ENCODE assay signal across 8 cellular contexts in the genomic region with DNA sequence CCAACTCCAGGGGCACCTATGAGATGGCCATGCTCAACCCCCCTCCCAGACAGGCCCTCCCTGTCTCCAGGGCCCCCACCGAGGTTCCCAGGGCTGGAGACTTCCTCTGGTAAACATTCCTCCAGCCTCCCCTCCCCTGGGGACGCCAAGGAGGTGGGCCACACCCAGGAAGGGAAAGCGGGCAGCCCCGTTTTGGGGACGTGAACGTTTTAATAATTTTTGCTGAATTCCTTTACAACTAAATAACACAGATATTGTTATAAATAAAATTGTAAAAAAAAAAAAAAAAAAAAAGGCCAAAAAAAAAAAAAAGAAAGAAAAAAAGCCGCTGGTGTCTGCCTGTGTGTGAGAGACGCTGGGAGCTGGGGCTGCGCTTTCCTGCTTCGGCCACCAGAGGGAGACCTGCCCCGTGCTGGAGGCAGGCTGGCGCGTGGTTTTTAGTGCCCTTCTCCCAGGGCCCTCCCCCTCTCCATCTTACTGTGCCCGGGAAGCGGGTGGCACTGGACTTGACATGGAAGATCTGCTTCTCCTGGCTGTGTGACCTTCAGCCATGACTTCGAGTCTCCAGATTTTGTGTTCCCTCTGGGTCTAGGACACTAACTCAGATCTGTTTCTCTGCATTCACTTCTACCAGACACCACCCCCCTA. TPM values are rescaled to one million over a fixed set of nuclear protein-coding genes. Genes with fewer than 3 reads are reported as not detected.
DNase-seq lines count a peak whose midpoint lies in the region; ATAC-seq, FAIRE-seq and TF ChIP-seq lines count a peak whose summit lies in the region.

No MANE protein-coding gene starts in this region.

- CTCF ChIA-PET in activated CD8-positive, alpha-beta T cell treated with anti-CD3 and anti-CD28 coated beads, Interleukin-2, amount 10 ng/mL, durations not matched to agents 7 days and 5 days (lab: Charles Lee): interaction anchor here (0.6 to 4.3 kb wide), 26 partner anchors 11 to 334 kb away, joined by 3 to 246 read pairs (median 5); a partner anchor contains a TSS

- peaks cover 35% of the 10 kb centered on the region for H3K4me1 Mint-ChIP-seq in activated CD8-positive, alpha-beta T cell treated with anti-CD3 and anti-CD28 coated beads, Interleukin-2, amount 10 ng/mL, durations not matched to agents 7 days and 5 days (ENCODE audit: low read depth)

- H3K27ac ChIP-seq in dorsolateral prefrontal cortex: peak overlapping the region in 44 of 59 donors; percentile 6 to 78 (median 50)

- H3K27ac Mint-ChIP-seq in activated CD8-positive, alpha-beta T cell treated with anti-CD3 and anti-CD28 coated beads, Interleukin-2, amount 10 ng/mL, durations not matched to agents 7 days and 5 days: peak overlapping the region; percentile 66

- ATAC-seq in activated CD8-positive, alpha-beta T cell treated with anti-CD3 and anti-CD28 coated beads, Interleukin-2, amount 10 ng/mL, durations not matched to agents 7 days and 5 days: peak; percentile 61

- H3K9me3 Mint-ChIP-seq in activated CD8-positive, alpha-beta T cell treated with anti-CD3 and anti-CD28 coated beads, Interleukin-2, amount 10 ng/mL, durations not matched to agents 7 days and 5 days (ENCODE audit: insufficient read depth): no peaks in the 10 kb centered on the region

- peak overlapping the region in 3 of 59 donors; percentile 9 to 21 (median 18) for H3K4me3 ChIP-seq in dorsolateral prefrontal cortex

- no peak overlapping the region for H3K4me3 Mint-ChIP-seq in activated CD8-positive, alpha-beta T cell treated with anti-CD3 and anti-CD28 coated beads, Interleukin-2, amount 10 ng/mL, durations not matched to agents 7 days and 5 days

- peak; percentile 79 to 98 (median 95) for TF ChIP-seq CTCF in dorsolateral prefrontal cortex (IDR thresholded peaks at IDR 0.05 in 54 of 56, conservative IDR thresholded peaks at IDR 0.05 in 2 of 56; ENCODE audit: low read depth in 1 of 56, partially characterized antibody in 56 of 56)

- intact Hi-C loops in dorsolateral prefrontal cortex (cut with DNase I): loop anchor here in 1 of 2 donors (1.0 kb wide), 1 partner anchor 26 kb away; no protein-coding TSS in a partner anchor

- peak; percentile 96 for FAIRE-seq in G401.6 (lab: Jason Lieb, UNC)

- DNase-seq in HS-27A (ENCODE audit: low read depth): peak; percentile 66
- peak; percentile 35 for DNase-seq in NCI-H82 treated with DMSO at 0.1 percent for 48 hours (lab: John Stamatoyannopoulos, UW; ENCODE audit: unreplicated experiment)
- DNase-seq in activated CD8-positive, alpha-beta T cell treated with anti-CD3 and anti-CD28 coated beads, Interleukin-2, amount 10 ng/mL, durations not matched to agents 7 days and 5 days: peak; percentile 88
- peak; percentile 85 to 94 (median 92) for DNase-seq in dorsolateral prefrontal cortex
- peak; percentile 88 to 89 for DNase-seq in lung microvascular endothelial cell (ENCODE audit: low read depth in 2 of 2)
- DNase-seq in stimulated activated CD8-positive, alpha-beta memory T cell treated with anti-CD3 and anti-CD28 coated beads, Interleukin-15, amount 100 ng/mL, for 4 hours (ENCODE audit: low read depth in 2 of 2): peak; percentile 60 to 68
- no peak for DNase-seq in KG1 (lab: John Stamatoyannopoulos, UW)

- POLR2A ChIA-PET in activated CD8-positive, alpha-beta T cell treated with anti-CD3 and anti-CD28 coated beads, Interleukin-2, amount 10 ng/mL, durations not matched to agents 7 days and 5 days (lab: Charles Lee): interaction anchor here (0.6 to 1.2 kb wide), 3 partner anchors 14 to 216 kb away, joined by 3 to 6 read pairs (median 3); a partner anchor contains a TSS

- peaks cover 41% of the 10 kb centered on the region for H3K27me3 Mint-ChIP-seq in activated CD8-positive, alpha-beta T cell treated with anti-CD3 and anti-CD28 coated beads, Interleukin-2, amount 10 ng/mL, durations not matched to agents 7 days and 5 days (ENCODE audit: low read depth)

- H3K27me3 ChIP-seq in dorsolateral prefrontal cortex: peaks cover 0 to 40% (median 24%) of the 10 kb centered on the region in 45 donors

- no peaks in the 10 kb centered on the region for H3K36me3 Mint-ChIP-seq in activated CD8-positive, alpha-beta T cell treated with anti-CD3 and anti-CD28 coated beads, Interleukin-2, amount 10 ng/mL, durations not matched to agents 7 days and 5 days (ENCODE audit: low read depth)

RNA-seq across cellular contexts. Expression of a gene that starts 3.4 kb away (rescaled TPM):
- total RNA-seq in activated CD8-positive, alpha-beta T cell treated with anti-CD3 and anti-CD28 coated beads, Interleukin-2, amount 10 ng/mL, durations not matched to agents 7 days and 5 days: under 1 TPM; 0.39 to 0.40 TPM
- total RNA-seq in dorsolateral prefrontal cortex (10 to 100 TPM in 3 of 120 experiments, 1 to 10 TPM in 113, under 1 TPM in 4; 0.56 to 14.0 (median 4.6) TPM), lung microvascular endothelial cell (under 0.01 TPM in 1 of 2 replicates, not detected in the other)

RNA-seq across cellular contexts. Expression of a gene that starts 16.3 kb away (rescaled TPM):
- 100 to 1,000 TPM; 194 to 208 TPM for total RNA-seq in activated CD8-positive, alpha-beta T cell treated with anti-CD3 and anti-CD28 coated beads, Interleukin-2, amount 10 ng/mL, durations not matched to agents 7 days and 5 days
- 10 to 100 TPM; 16.2 to 50.9 (median 31.5) TPM for total RNA-seq in dorsolateral prefrontal cortex
- 120 and 142 TPM in 2 replicates for total RNA-seq in lung microvascular endothelial cell

RNA-seq across cellular contexts. Expression of a gene that starts 37.8 kb away (rescaled TPM):
- 1 to 10 TPM; 7.5 to 9.9 TPM for total RNA-seq in activated CD8-positive, alpha-beta T cell treated with anti-CD3 and anti-CD28 coated beads, Interleukin-2, amount 10 ng/mL, durations not matched to agents 7 days and 5 days
- total RNA-seq in dorsolateral prefrontal cortex (1 to 10 TPM in 116 of 120 experiments, under 1 TPM in 4; 0.70 to 7.1 (median 2.8) TPM), lung microvascular endothelial cell (0.22 and 0.40 TPM in 2 replicates)
